Comparison of ENCODE assay signal across 8 cellular contexts in the genomic region with DNA sequence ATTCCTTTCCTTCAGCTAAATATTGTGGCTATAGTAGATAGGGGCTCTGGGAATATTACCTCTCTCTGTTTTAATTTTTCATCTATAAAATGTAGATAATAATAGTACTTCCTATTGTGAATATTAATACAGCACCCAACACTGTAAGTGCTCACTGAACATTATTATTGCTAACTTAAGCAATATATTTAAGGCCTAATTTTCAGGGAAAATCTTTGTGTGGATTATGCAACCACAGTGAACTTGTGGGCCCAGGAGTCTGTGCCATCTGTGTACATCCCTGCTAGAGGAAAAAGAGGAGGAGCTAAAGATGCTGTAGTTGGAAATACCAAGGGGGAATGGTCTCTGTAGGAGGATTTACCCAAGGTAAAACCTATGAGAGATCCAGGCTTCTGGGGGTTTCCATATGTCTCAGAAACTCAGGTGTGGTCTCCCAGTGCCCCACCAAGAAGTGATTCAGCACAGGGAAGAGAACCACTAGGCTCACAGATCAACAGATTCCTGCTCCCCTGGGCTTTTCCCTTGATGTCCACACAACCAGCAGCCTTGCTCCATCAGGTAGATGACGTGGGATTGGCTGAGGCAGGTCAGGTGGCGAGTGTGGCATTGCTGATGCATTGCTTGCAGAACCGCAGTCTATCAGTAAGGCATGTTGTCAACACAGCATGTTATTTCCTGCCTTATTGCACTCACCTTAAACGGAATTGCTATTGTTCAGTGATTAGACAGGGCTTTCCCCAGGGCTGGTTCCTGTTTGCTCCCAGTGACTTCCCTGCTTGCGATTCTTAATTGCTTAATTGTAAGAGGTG. TPM values are rescaled to one million over a fixed set of nuclear protein-coding genes. Genes with fewer than 3 reads are reported as not detected.
DNase-seq lines count a peak whose midpoint lies in the region; ATAC-seq and TF ChIP-seq lines count a peak whose summit lies in the region.

No MANE protein-coding gene starts in this region.

- no peak overlapping the region for H3K14ac ChIP-seq in IMR-90 (replicated peaks; ENCODE audit: low read depth, low read length)

- intact Hi-C loops in IMR-90 (cut with micrococcal nuclease) = no loop called here

- H3K27me3 ChIP-seq in GM06990 (replicated peaks; ENCODE audit: control insufficient read depth, insufficient read depth, low read length) (no peaks in the 10 kb centered on the region), IMR-90 (ENCODE audit: control insufficient read depth, insufficient read depth, low read length) (no peaks in the 10 kb centered on the region)

- H2AFZ ChIP-seq in IMR-90 (replicated peaks; ENCODE audit: low read length, poor library complexity) = peak overlapping the region; percentile 37

- H3K36me3 ChIP-seq in GM06990 (ENCODE audit: control insufficient read depth, insufficient read depth, low read length) = no peaks in the 10 kb centered on the region; the same call in 1 of the 2 replicates
- no peaks in the 10 kb centered on the region; the same call in 1 of the 2 replicates for H3K36me3 ChIP-seq in IMR-90 (ENCODE audit: control insufficient read depth, insufficient read depth, low read length)

- peak overlapping the region; percentile 39; the same call in 1 of the 2 replicates for H2AK5ac ChIP-seq in IMR-90 (ENCODE audit: low read depth, low read length)

- H3K9ac ChIP-seq in IMR-90 (ENCODE audit: low read depth, low read length) = no peak overlapping the region

- H3K23ac ChIP-seq in IMR-90 (ENCODE audit: low read depth, low read length) = no peak overlapping the region

- H3K4me1 ChIP-seq in IMR-90 (ENCODE audit: control insufficient read depth, insufficient read depth, low read length) = peaks cover 14% of the 10 kb centered on the region

- no peak overlapping the region for H2BK5ac ChIP-seq in IMR-90 (ENCODE audit: low read depth, low read length, poor library complexity, severe bottlenecking)

- H3K4ac ChIP-seq in IMR-90 (ENCODE audit: low read depth, low read length) = no peak overlapping the region

- no peak overlapping the region for H3K18ac ChIP-seq in IMR-90 (ENCODE audit: low read depth, low read length)

- H3K27ac ChIP-seq in IMR-90 (ENCODE audit: insufficient read depth, low read length) (no peak overlapping the region), epithelial cell of prostate (peak overlapping the region; percentile 97)

- H3K9me1 ChIP-seq in IMR-90 (ENCODE audit: insufficient read depth, low read length) = peaks cover 14% of the 10 kb centered on the region

- POLR2A ChIA-PET in IMR-90 (lab: Charles Lee; ENCODE audit: unreplicated experiment) = no interaction called here

- in situ Hi-C loops in IMR-90 (cut with MboI; ENCODE audit: low sequenced_read_pairs) = no loop called here

- peak overlapping the region; percentile 25 for H2AK9ac ChIP-seq in IMR-90 (replicated peaks; ENCODE audit: low read depth, low read length, poor library complexity)

- H3K56ac ChIP-seq in IMR-90 (ENCODE audit: extremely low read depth, insufficient read depth, low read length) = no peak overlapping the region

- CTCF ChIA-PET in IMR-90 (lab: Yijun Ruan, JAX) = no interaction called here

- no TSS peak for BruUV-seq in IMR-90 (replicated peaks; lab: Mats Ljungman, UMichigan)

- no peak overlapping the region for H3K4me3 ChIP-seq in GM06990 (replicated peaks; ENCODE audit: low read depth, low read length)
- H3K4me3 ChIP-seq in IMR-90 (ENCODE audit: insufficient read depth, low read depth, low read length) = no peak overlapping the region

- no peaks in the 10 kb centered on the region for H3K9me3 ChIP-seq in IMR-90 (ENCODE audit: control insufficient read depth, insufficient read depth, low read length)

- dilution Hi-C loops in IMR-90 (cut with HindIII; ENCODE audit: low sequenced_read_pairs, unreplicated experiment) = no loop called here

- H3K4me2 ChIP-seq in IMR-90 (ENCODE audit: low read depth, low read length) = no peak overlapping the region

- no peak overlapping the region for H2BK120ac ChIP-seq in IMR-90 (ENCODE audit: low read depth, low read length)

- TF ChIP-seq CTCF in GM06990 (IDR thresholded peaks at IDR 0.05; ENCODE audit: insufficient read depth, low read length, poor library complexity, severe bottlenecking) = no peak
- TF ChIP-seq CTCF in IMR-90 (conservative IDR thresholded peaks at IDR 0.05; ENCODE audit: low read depth, low read length) = no peak

- H4K20me1 ChIP-seq in IMR-90 (ENCODE audit: insufficient read depth, low read length) = peaks cover 21% of the 10 kb centered on the region

- ATAC-seq in IMR-90 (ENCODE audit: low read depth) = no peak
- no peak for ATAC-seq in HG03469 (IDR thresholded peaks at IDR 0.05; ENCODE audit: unreplicated experiment)

- peaks cover 10 to 27% of the 10 kb centered on the region in 2 experiments for H3K79me1 ChIP-seq in IMR-90 (ENCODE audit: low read depth in 1 of 2, low read length in 2 of 2)

- peak overlapping the region; percentile 6; the same call in 1 of the 2 replicates for H4K91ac ChIP-seq in IMR-90 (ENCODE audit: insufficient read depth, low read depth, low read length)

- H4K8ac ChIP-seq in IMR-90 (ENCODE audit: low read depth in 2 of 2, low read length in 2 of 2) = peak overlapping the region in 1 of 2 experiments; percentile 33; a peak in 1 of 4 replicates

- TF ChIP-seq POLR2A in IMR-90 (IDR thresholded peaks at IDR 0.05; ENCODE audit: low read depth, low read length) = no peak

- H2BK15ac ChIP-seq in IMR-90 (ENCODE audit: low read depth, low read length) = no peak overlapping the region

- WGBS in IMR-90 (ENCODE audit: extremely low coverage in 2 of 2, insufficient read length in 1 of 2), 2 experiments = no CpG with 5 or more reads among the region's 5 CpGs

- no peak for TF ChIP-seq RAD21 in IMR-90 (IDR thresholded peaks at IDR 0.05; ENCODE audit: low read length)

- DNase-seq in GM06990 (ENCODE audit: extremely low read depth, insufficient read length) (peak; percentile 33), IMR-90 (no peak), epithelial cell of prostate (ENCODE audit: low read depth, low spot score) (peak; percentile 100), AG08396 (ENCODE audit: low spot score) (no peak), NCI-H524 treated with DMSO at 0.1 percent for 48 hours (lab: John Stamatoyannopoulos, UW) (no peak)
- peak; percentile 76 for DNase-seq in activated CD4-positive, alpha-beta T cell treated with anti-CD3 and anti-CD28 coated beads, Interleukin-2, amount 50 U/mL, for 1 hour
- peak; percentile 82 for DNase-seq in stimulated activated CD4-positive, alpha-beta T cell treated with anti-CD3 and anti-CD28 coated beads, Interleukin-15, amount 100 ng/mL, for 24 hours

- H4K5ac ChIP-seq in IMR-90 (ENCODE audit: low read depth, low read length) = no peak overlapping the region

- H2BK20ac ChIP-seq in IMR-90 (ENCODE audit: low read depth, low read length) = no peak overlapping the region

TF ChIP-seq in IMR-90, 13 proteins besides CTCF, POLR2A, EP300 and RAD21:
- TF ChIP-seq RCOR1 (IDR thresholded peaks at IDR 0.05; ENCODE audit: insufficient replicate concordance, low read length) = no peak
- TF ChIP-seq NFE2L2 (IDR thresholded peaks at IDR 0.05; ENCODE audit: low read depth, low read length) = no peak
- no peak for TF ChIP-seq MAZ (IDR thresholded peaks at IDR 0.05; ENCODE audit: borderline replicate concordance, low read depth, low read length)
- TF ChIP-seq CHD1 (IDR thresholded peaks at IDR 0.05; ENCODE audit: low read depth, low read length) = no peak
- no peak for TF ChIP-seq MXI1 (IDR thresholded peaks at IDR 0.05; ENCODE audit: borderline replicate concordance, low read depth, low read length)
- no peak for TF ChIP-seq SMC3 (IDR thresholded peaks at IDR 0.05; ENCODE audit: low read depth, low read length)
- TF ChIP-seq ELK1 (IDR thresholded peaks at IDR 0.05; ENCODE audit: borderline replicate concordance, low read depth, low read length) = no peak
- no peak for TF ChIP-seq FOS (IDR thresholded peaks at IDR 0.05; ENCODE audit: low read depth, low read length)
- TF ChIP-seq CEBPB (IDR thresholded peaks at IDR 0.05; ENCODE audit: low read depth, low read length) = no peak
- TF ChIP-seq MAFK (IDR thresholded peaks at IDR 0.05; ENCODE audit: low read depth, low read length) = no peak
- no peak for TF ChIP-seq USF2 (IDR thresholded peaks at IDR 0.05; ENCODE audit: low read depth, low read length)
- no peak for TF ChIP-seq BHLHE40 (IDR thresholded peaks at IDR 0.05; ENCODE audit: low read depth, low read length)
- no peak for TF ChIP-seq RFX5 (IDR thresholded peaks at IDR 0.05; ENCODE audit: low read depth, low read length)

RNA-seq across cellular contexts. Expression of gene N4BP1, which starts 1.6 kb away (rescaled TPM):
- 14.0 and 19.4 TPM in 2 replicates for total RNA-seq in IMR-90 (2012; rRNA removed)
- 10.5 and 10.8 TPM in 2 replicates for polyA plus RNA-seq in IMR-90 (2012; rRNA removed)
- polyA plus RNA-seq in IMR-90 (2012; cell fraction: cytosol; rRNA removed) = 3.9 and 4.9 TPM in 2 replicates
- 23.0 and 49.2 TPM in 2 replicates for polyA plus RNA-seq in IMR-90 (2012; cell fraction: nucleus; rRNA removed; ENCODE audit: low replicate concordance)

Comparison
In these comparisons a context has a peak if more than half of its experiments do, and no peak if none do; other contexts are left out.
1. DNase-seq: peak in GM06990 (single experiment), activated CD4-positive, alpha-beta T cell treated with anti-CD3 and anti-CD28 coated beads, Interleukin-2, amount 50 U/mL, for 1 hour (single experiment), epithelial cell of prostate (single experiment) and stimulated activated CD4-positive, alpha-beta T cell treated with anti-CD3 and anti-CD28 coated beads, Interleukin-15, amount 100 ng/mL, for 24 hours (single experiment); none in IMR-90 (single experiment), AG08396 (single experiment) and NCI-H524 treated with DMSO at 0.1 percent for 48 hours (single experiment).